ENCODE assay signal across 26 cellular contexts in the genomic region with DNA sequence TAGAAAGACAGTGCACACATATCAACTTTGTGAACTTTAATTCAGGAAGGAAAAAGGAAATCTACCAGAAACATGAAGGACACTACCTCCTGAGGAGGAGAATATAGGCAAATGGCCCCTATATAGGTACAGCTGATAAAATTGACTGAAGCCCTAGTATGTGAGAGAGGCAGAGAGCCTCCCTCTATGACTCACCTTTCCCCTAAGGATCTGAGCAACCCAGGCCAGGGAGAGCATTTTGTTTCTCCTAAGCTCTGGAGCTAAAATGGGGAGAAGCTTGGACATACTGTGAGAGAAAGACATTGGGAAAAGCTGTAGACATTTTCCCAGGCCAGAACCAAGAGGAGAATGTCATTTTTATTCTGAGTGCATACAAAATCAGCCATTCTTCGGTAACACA.
"Had no signal": no experiment of that assay in that cellular context is flagged by ENCODE, and none has a peak within 500 bp of the region (broad histone marks: within the 10 kb centered on the region; RNA-seq: fewer than 3 reads in every experiment).

No MANE protein-coding gene starts in this region.

- H3K4me3 ChIP-seq: colonic mucosa, dorsolateral prefrontal cortex, heart left ventricle, suprapubic skin, tibial artery, upper lobe of right lung had no signal

- H3K27me3 ChIP-seq: colonic mucosa, foreskin keratinocyte, heart left ventricle, suprapubic skin, tibial artery, upper lobe of right lung had no signal

- H3K9me3 ChIP-seq: colonic mucosa, suprapubic skin, tibial artery, upper lobe of right lung had no signal

- H3K27ac ChIP-seq: colonic mucosa, dorsolateral prefrontal cortex, heart left ventricle, suprapubic skin, tibial artery, upper lobe of right lung, VCaP had no signal

- H3K36me3 ChIP-seq: colonic mucosa, heart left ventricle, suprapubic skin, tibial artery, upper lobe of right lung had no signal

- H3K36me3 Mint-ChIP-seq: activated naive CD8-positive, alpha-beta T cell; immature natural killer cell had no signal

- DNase-seq: activated CD4-positive, alpha-beta T cell treated with anti-CD3 and anti-CD28 coated beads for 4 hours; activated CD4-positive, alpha-beta T cell treated with anti-CD3 and anti-CD28 coated beads, Interleukin-2, amount 50 U/mL, for 48 hours; activated CD8-positive, alpha-beta memory T cell treated with anti-CD3 and anti-CD28 coated beads for 24 hours; activated effector memory CD4-positive, alpha-beta T cell treated with Interleukin-2 at 50 U/mL for 16 hours; activated naive CD4-positive, alpha-beta T cell treated with Interleukin-2 at 50 U/mL for 16 hours; anterior cingulate cortex; cerebellar nuclear complex; colonic mucosa; dorsolateral prefrontal cortex; effector memory CD4-positive, alpha-beta T cell; foreskin keratinocyte; heart left ventricle; hypothalamus; immature natural killer cell; posterior cingulate gyrus; stimulated activated CD4-positive, alpha-beta T cell treated with anti-CD3 and anti-CD28 coated beads, Interleukin-15, amount 100 ng/mL, for 24 hours; stimulated activated naive CD4-positive, alpha-beta T cell; tibial artery; upper lobe of right lung had no signal

- ATAC-seq: foreskin keratinocyte; heart left ventricle; natural killer cell treated with Interleukin-12 subunit alpha and Interleukin-12 subunit beta and Interleukin-15 and Interleukin-18, amount 100 ng/mL, for 72 hours; right cardiac atrium had no signal

- H3K4me3 Mint-ChIP-seq: activated naive CD8-positive, alpha-beta T cell; immature natural killer cell; memory B cell; natural killer cell treated with Interleukin-12 subunit alpha and Interleukin-12 subunit beta and Interleukin-15 and Interleukin-18, amount 100 ng/mL, for 72 hours; T-helper 2 cell treated with Interferon-gamma antibody and Interleukin-4, amounts not matched to agents 5 μg/mL and 100 μg/mL, for 36 hours had no signal

- H3K4me1 Mint-ChIP-seq: immature natural killer cell, memory B cell had no signal

- H3K27ac Mint-ChIP-seq: activated naive CD8-positive, alpha-beta T cell; immature natural killer cell; memory B cell; natural killer cell treated with Interleukin-12 subunit alpha and Interleukin-12 subunit beta and Interleukin-15 and Interleukin-18, amount 100 ng/mL, for 72 hours; T-helper 2 cell treated with Interferon-gamma antibody and Interleukin-4, amounts not matched to agents 5 μg/mL and 100 μg/mL, for 36 hours had no signal

- H3K4me1 ChIP-seq: colonic mucosa, heart left ventricle, upper lobe of right lung had no signal
